ENCODE assay signal across 8 cellular contexts in genomic region chr16:29973384-29974246, GRCh38. TPM values are rescaled to one million over a fixed set of nuclear protein-coding genes. Genes with fewer than 3 reads are reported as not detected.
DNase-seq lines count a peak whose midpoint lies in the region; ATAC-seq and TF ChIP-seq lines count a peak whose summit lies in the region.

Gene TAOK2 (plus strand): TSS chr16:29973868. CDS start chr16:29977773, 3,905 bp downstream.

- no peaks in the 10 kb centered on the region for H3K9me2 ChIP-seq in PC-3 (replicated peaks; ENCODE audit: low read length)

- ATAC-seq in GM21619 (IDR thresholded peaks at IDR 0.05; ENCODE audit: unreplicated experiment): peak; percentile 80
- ATAC-seq in PC-3: peak; percentile 99
- ATAC-seq in mucosa of descending colon: peak; percentile 99

- no peaks in the 10 kb centered on the region for H3K27me3 ChIP-seq in PC-3 (ENCODE audit: low read length)

- H3K4me1 ChIP-seq in PC-3 (ENCODE audit: insufficient read depth, low read length) (peaks cover 22% of the 10 kb centered on the region), mucosa of descending colon (ENCODE audit: low read depth) (peaks cover 24% of the 10 kb centered on the region)

- peak within 1 kb of the TSS; percentile 98 for H3K4me2 ChIP-seq in PC-3 (ENCODE audit: low read length)

- H3K9ac ChIP-seq in PC-3 (ENCODE audit: low read length): peak within 1 kb of the TSS; percentile 93

- H3K79me2 ChIP-seq in PC-3 (ENCODE audit: low read length): peaks cover 47% of the 10 kb centered on the region

- no peaks in the 10 kb centered on the region for H3K9me3 ChIP-seq in PC-3 (ENCODE audit: low read length)
- H3K9me3 ChIP-seq in mucosa of descending colon: no peaks in the 10 kb centered on the region

- H2AFZ ChIP-seq in PC-3 (ENCODE audit: low read length): peak within 1 kb of the TSS; percentile 74

- peak within 1 kb of the TSS; percentile 91 for H3K4me3 ChIP-seq in Jurkat, Clone E6-1 (ENCODE audit: low read length)
- H3K4me3 ChIP-seq in PC-3 (ENCODE audit: low read length) (peak within 1 kb of the TSS; percentile 98), epithelial cell of esophagus (ENCODE audit: low read length) (peak within 1 kb of the TSS; percentile 94), mucosa of descending colon (peak within 1 kb of the TSS; percentile 88)

- H4K20me1 ChIP-seq in PC-3 (ENCODE audit: low read length): peaks cover 26% of the 10 kb centered on the region

- intact Hi-C loops in PC-3 (cut with micrococcal nuclease) (loop anchor here (5.0 kb wide), 1 partner anchor 46 kb away; the partner anchor contains the start of gene KCTD13), mucosa of descending colon (cut with DNase I, micrococcal nuclease) (no loop called here)

- CTCF ChIA-PET in PC-3 (lab: Charles Lee): interaction anchor here (0.5 to 0.8 kb wide), 2 partner anchors 11 to 273 kb away, joined by 5 read pairs; partner anchors contain the start of gene TMEM219

- H3K36me3 ChIP-seq in PC-3 (ENCODE audit: low read depth, low read length): peaks cover 9% of the 10 kb centered on the region; the same call in 1 of the 2 replicates
- H3K36me3 ChIP-seq in mucosa of descending colon (ENCODE audit: low read depth): peaks cover 4% of the 10 kb centered on the region

- TF ChIP-seq CTCF in PC-3 (conservative IDR thresholded peaks at IDR 0.05; ENCODE audit: low read depth, low read length) (no peak), epithelial cell of esophagus (IDR thresholded peaks at IDR 0.05; ENCODE audit: insufficient read depth, low read depth, low read length, missing control alignments) (no peak), mucosa of descending colon (IDR thresholded peaks at IDR 0.05) (no peak)

- no peaks in the 10 kb centered on the region for H3F3A ChIP-seq in PC-3 (ENCODE audit: low read length, unreplicated experiment)

- TSS peak; percentile 59 for BruUV-seq in PC-3 (replicated peaks; lab: Mats Ljungman, UMichigan)

- POLR2A ChIA-PET in PC-3 (lab: Charles Lee; ENCODE audit: unreplicated experiment): interaction anchor here (0.6 to 0.9 kb wide), 5 partner anchors 29 to 162 kb away, joined by 3 to 6 read pairs (median 5); partner anchors contain the start of genes ALDOA, ASPHD1, KCTD13 and SEZ6L2

- peak within 1 kb of the TSS; percentile 37; the same call in 1 of the 2 replicates for H3K27ac ChIP-seq in PC-3 (ENCODE audit: low read length)

- DNase-seq in DMS153 treated with DMSO at 0.1 percent for 48 hours (lab: John Stamatoyannopoulos, UW; ENCODE audit: unreplicated experiment): peak; percentile 99
- DNase-seq in Jurkat, Clone E6-1 (ENCODE audit: low read depth, low spot score): peak; percentile 97
- peak; percentile 95 for DNase-seq in PC-3
- DNase-seq in activated T-cell treated with anti-CD3 and anti-CD28 coated beads for 4 hours: peak; percentile 77
- peak; percentile 99 for DNase-seq in epithelial cell of esophagus (ENCODE audit: low read depth)
- peak; percentile 95 to 99 (median 99) for DNase-seq in mucosa of descending colon
- peak; percentile 79 to 82 for DNase-seq in stimulated activated CD8-positive, alpha-beta memory T cell treated with anti-CD3 and anti-CD28 coated beads, Interleukin-4, amount 100 ng/mL, for 1 hour (ENCODE audit: low read depth in 2 of 2, low spot score in 1 of 2)

RNA-seq across cellular contexts. Expression of gene TAOK2, which starts in this region (rescaled TPM):
- polyA plus RNA-seq in Jurkat, Clone E6-1 (2012; ENCODE audit: insufficient read depth, insufficient read length): 33.2 TPM
- total RNA-seq in PC-3 (2014; rRNA removed) (34.1 and 47.4 TPM in 2 replicates), mucosa of descending colon (10 to 100 TPM; 46.6 to 53.4 (median 50.5) TPM)

Comparison
In these comparisons a context has a peak if more than half of its experiments do, and no peak if none do; other contexts are left out.
1. Peak in every context shown above with its lines: DNase-seq, ATAC-seq, H3K4me3 ChIP-seq and H3K27ac ChIP-seq.